In the genomic region with DNA sequence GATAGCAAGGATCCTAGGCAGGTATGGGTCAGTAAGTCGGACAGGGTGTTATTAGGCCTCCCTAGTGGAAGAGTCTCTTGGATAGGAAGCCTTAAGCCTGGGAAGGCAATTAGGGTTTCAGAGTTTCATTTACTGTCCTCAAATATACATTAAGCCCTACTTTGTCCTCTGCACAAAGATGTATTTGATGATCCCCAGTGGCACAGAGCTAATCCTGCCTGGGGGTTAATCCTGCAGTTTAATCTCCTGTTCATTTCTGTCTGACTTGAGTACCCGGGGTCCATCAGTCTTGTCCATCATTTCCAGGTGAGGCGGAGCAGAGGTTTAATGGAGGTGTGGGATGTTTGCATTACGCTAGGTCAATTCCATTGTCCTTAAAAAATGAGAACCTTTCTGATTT, we compare ENCODE assay signal across 18 cellular contexts.
DNase-seq lines count a peak whose midpoint lies in the region; ATAC-seq, FAIRE-seq and TF ChIP-seq lines count a peak whose summit lies in the region.
"Had no signal": no experiment of that assay in that cellular context is flagged by ENCODE, and none has a peak within 500 bp of the region (broad histone marks: within the 10 kb centered on the region; RNA-seq: fewer than 3 reads in every experiment).

No MANE protein-coding gene starts in this region.

- intact Hi-C loops in activated naive CD4-positive, alpha-beta T cell treated with anti-CD3 and anti-CD28 coated beads for 36 hours (cut with micrococcal nuclease): no loop called here

- no peak for ATAC-seq in GM18907 (IDR thresholded peaks at IDR 0.05; ENCODE audit: unreplicated experiment)
- ATAC-seq: PC-3 had no signal

- H3K79me1 ChIP-seq in neuronal stem cell (ENCODE audit: low read depth, low read length): no peaks in the 10 kb centered on the region

- no peak overlapping the region for H3K4me3 ChIP-seq in stomach smooth muscle (ENCODE audit: low read length in 2 of 2)
- H3K4me3 ChIP-seq in neuronal stem cell (ENCODE audit: low read length in 2 of 2): no peak overlapping the region

- H3K36me3 Mint-ChIP-seq in glutamatergic neuron (ENCODE audit: unreplicated experiment): peaks cover 15% of the 10 kb centered on the region
- H3K36me3 Mint-ChIP-seq in activated naive CD4-positive, alpha-beta T cell treated with anti-CD3 and anti-CD28 coated beads for 36 hours (ENCODE audit: low read depth): peaks cover under 1% of the 10 kb centered on the region
- H3K36me3 Mint-ChIP-seq: CD4-positive, alpha-beta memory T cell had no signal

- no peak overlapping the region for H2BK15ac ChIP-seq in neuronal stem cell (ENCODE audit: low read length)

- no peaks in the 10 kb centered on the region for H3K9me3 ChIP-seq in stomach smooth muscle (ENCODE audit: control insufficient read depth in 2 of 2, low read length in 2 of 2)
- no peaks in the 10 kb centered on the region for H3K9me3 ChIP-seq in neuronal stem cell (replicated peaks in 1 of 2; ENCODE audit: control insufficient read depth in 2 of 2, insufficient read depth in 1 of 2, low read depth in 1 of 2, low read length in 2 of 2)
- H3K9me3 ChIP-seq: SK-N-SH had no signal

- DNase-seq in D721Med (ENCODE audit: insufficient read length, low spot score): peak; percentile 77
- DNase-seq in NCI-H82 (lab: John Stamatoyannopoulos, UW): peak; percentile 94
- no peak for DNase-seq in glutamatergic neuron
- no peak for DNase-seq in neuronal stem cell (ENCODE audit: low spot score)
- DNase-seq in activated naive CD4-positive, alpha-beta T cell treated with anti-CD3 and anti-CD28 coated beads for 36 hours: no peak
- DNase-seq: Calu3; CD4-positive, alpha-beta memory T cell; H7; NCI-H187; NCI-H774; PC-3; RPMI8226; SHP77 treated with DMSO at 0.1 percent for 48 hours had no signal

- no peak overlapping the region for H2AFZ ChIP-seq in neuronal stem cell (ENCODE audit: low read length)

- H3K36me3 ChIP-seq in stomach smooth muscle (ENCODE audit: control insufficient read depth in 2 of 2, insufficient read depth in 2 of 2, low read length in 2 of 2) (peaks cover 7 to 11% of the 10 kb centered on the region in 2 donors), neuronal stem cell (replicated peaks in 1 of 2; ENCODE audit: control insufficient read depth in 2 of 2, insufficient read depth in 2 of 2, low read length in 2 of 2) (peaks cover 4 to 6% of the 10 kb centered on the region in 2 donors)

- H3K4me3 Mint-ChIP-seq in glutamatergic neuron (ENCODE audit: unreplicated experiment): peak overlapping the region; percentile 51
- no peak overlapping the region for H3K4me3 Mint-ChIP-seq in activated naive CD4-positive, alpha-beta T cell treated with anti-CD3 and anti-CD28 coated beads for 36 hours
- H3K4me3 Mint-ChIP-seq: CD4-positive, alpha-beta memory T cell had no signal

- no peak overlapping the region for H2AK5ac ChIP-seq in neuronal stem cell (ENCODE audit: low read depth, low read length)

- no peak overlapping the region for H2BK12ac ChIP-seq in neuronal stem cell (ENCODE audit: low read length)

- peaks cover 43% of the 10 kb centered on the region for H3K4me1 ChIP-seq in stomach smooth muscle (ENCODE audit: control insufficient read depth, insufficient read depth, low read length)
- peaks cover 6 to 16% of the 10 kb centered on the region in 2 donors for H3K4me1 ChIP-seq in neuronal stem cell (ENCODE audit: control insufficient read depth in 2 of 2, insufficient read depth in 1 of 2, low read depth in 1 of 2, low read length in 2 of 2)

- peak; percentile 97 for FAIRE-seq in D721Med (lab: Jason Lieb, UNC)
- FAIRE-seq: GM12892 had no signal

- H3K27me3 Mint-ChIP-seq in glutamatergic neuron (ENCODE audit: unreplicated experiment): no peaks in the 10 kb centered on the region
- H3K27me3 Mint-ChIP-seq in activated naive CD4-positive, alpha-beta T cell treated with anti-CD3 and anti-CD28 coated beads for 36 hours (ENCODE audit: low read depth): no peaks in the 10 kb centered on the region

- H3K27ac ChIP-seq in stomach smooth muscle (ENCODE audit: low read length): peak overlapping the region; percentile 77
- no peak overlapping the region for H3K27ac ChIP-seq in neuronal stem cell (replicated peaks; ENCODE audit: low read length)
- H3K27ac ChIP-seq: HL-60 had no signal

- peaks cover 40% of the 10 kb centered on the region for H3K4me1 Mint-ChIP-seq in glutamatergic neuron (ENCODE audit: low read depth, unreplicated experiment)
- no peaks in the 10 kb centered on the region for H3K4me1 Mint-ChIP-seq in activated naive CD4-positive, alpha-beta T cell treated with anti-CD3 and anti-CD28 coated beads for 36 hours (ENCODE audit: low read depth)
- H3K4me1 Mint-ChIP-seq: CD4-positive, alpha-beta memory T cell had no signal

- H3K27ac Mint-ChIP-seq in glutamatergic neuron (ENCODE audit: unreplicated experiment): peak overlapping the region; percentile 96
- no peak overlapping the region for H3K27ac Mint-ChIP-seq in activated naive CD4-positive, alpha-beta T cell treated with anti-CD3 and anti-CD28 coated beads for 36 hours
- H3K27ac Mint-ChIP-seq: CD4-positive, alpha-beta memory T cell had no signal

- H4K8ac ChIP-seq in neuronal stem cell (ENCODE audit: low read depth, low read length): no peak overlapping the region

- no peak overlapping the region for H4K91ac ChIP-seq in neuronal stem cell (ENCODE audit: low read depth, low read length, poor library complexity)

- TF ChIP-seq CTCF in D721Med (IDR thresholded peaks at IDR 0.05; ENCODE audit: insufficient read depth, missing control alignments): no peak
- TF ChIP-seq CTCF in glutamatergic neuron (IDR thresholded peaks at IDR 0.05; ENCODE audit: partially characterized antibody, unreplicated experiment): no peak

- no peak overlapping the region for H3K4ac ChIP-seq in neuronal stem cell (ENCODE audit: low read length)

- peaks cover 7% of the 10 kb centered on the region for H3K9me3 Mint-ChIP-seq in glutamatergic neuron (ENCODE audit: unreplicated experiment)
- peaks cover 2% of the 10 kb centered on the region for H3K9me3 Mint-ChIP-seq in activated naive CD4-positive, alpha-beta T cell treated with anti-CD3 and anti-CD28 coated beads for 36 hours

- CTCF ChIA-PET in activated naive CD4-positive, alpha-beta T cell treated with anti-CD3 and anti-CD28 coated beads for 36 hours (lab: Charles Lee): no interaction called here

- H3K9ac ChIP-seq in stomach smooth muscle (ENCODE audit: low read length in 2 of 2): peak overlapping the region in 1 of 2 donors; percentile 31
- no peak overlapping the region for H3K9ac ChIP-seq in neuronal stem cell (ENCODE audit: low read depth, low read length, poor library complexity)
- H3K9ac ChIP-seq: SK-N-SH had no signal

- H3K18ac ChIP-seq in neuronal stem cell (ENCODE audit: low read length): no peak overlapping the region

- no peaks in the 10 kb centered on the region for H3K27me3 ChIP-seq in stomach smooth muscle (ENCODE audit: control insufficient read depth in 1 of 2, insufficient read depth in 2 of 2, low read length in 2 of 2)
- no peaks in the 10 kb centered on the region for H3K27me3 ChIP-seq in neuronal stem cell (ENCODE audit: control insufficient read depth in 3 of 3, insufficient read depth in 3 of 3, low read depth in 1 of 3, low read length in 3 of 3)

- H2BK120ac ChIP-seq in neuronal stem cell (ENCODE audit: low read depth, low read length): no peak overlapping the region

- H3K4me2 ChIP-seq in neuronal stem cell (ENCODE audit: insufficient read depth, low read length, poor library complexity, severe bottlenecking): no peak overlapping the region
- H3K4me2 ChIP-seq: SK-N-SH had no signal

- no CpG with 5 or more reads among the region's 4 CpGs for WGBS in neuronal stem cell (ENCODE audit: extremely low coverage in 2 of 2, insufficient read length in 2 of 2, insufficient replicate concordance in 1 of 2), 2 donors

- H3K14ac ChIP-seq in neuronal stem cell (ENCODE audit: low read length): no peak overlapping the region

- no peak overlapping the region for H2BK5ac ChIP-seq in neuronal stem cell (ENCODE audit: low read length)

- no peak overlapping the region for H3K23ac ChIP-seq in neuronal stem cell (ENCODE audit: low read depth, low read length, poor library complexity)

Comparison
In these comparisons a context has a peak if more than half of its experiments do, and no peak if none do; other contexts are left out.
1. DNase-seq: peak in D721Med (single experiment) and NCI-H82 (single experiment); none in glutamatergic neuron (single experiment), neuronal stem cell (single experiment) and activated naive CD4-positive, alpha-beta T cell treated with anti-CD3 and anti-CD28 coated beads for 36 hours (single experiment).